24 cellular contexts compared by ENCODE assay signal in genomic region chr4:41701961-41702360, GRCh38. TPM values are rescaled to one million over a fixed set of nuclear protein-coding genes. Genes with fewer than 3 reads are reported as not detected.
DNase-seq lines count a peak whose midpoint lies in the region; FAIRE-seq and TF ChIP-seq lines count a peak whose summit lies in the region.
"Had no signal": no experiment of that assay in that cellular context is flagged by ENCODE, and none has a peak within 500 bp of the region (broad histone marks: within the 10 kb centered on the region; RNA-seq: fewer than 3 reads in every experiment).

No MANE protein-coding gene starts in this region.

- H3K79me2 ChIP-seq in OCI-LY3 (ENCODE audit: low read length), result no peaks in the 10 kb centered on the region

- H3K9me3 ChIP-seq in OCI-LY3 (ENCODE audit: insufficient read depth, low read length), result peaks cover 11% of the 10 kb centered on the region; the same call in 1 of the 2 replicates
- H3K9me3 ChIP-seq: BLaER1, Caco-2 had no signal

- TF ChIP-seq CTCF in OCI-LY3 (IDR thresholded peaks at IDR 0.05; ENCODE audit: low read depth, low read length) (no peak), bronchial epithelial cell (IDR thresholded peaks at IDR 0.05; ENCODE audit: insufficient read depth, low read length, severe bottlenecking) (no peak)

- H3K27me3 ChIP-seq in OCI-LY3 (ENCODE audit: low read depth, low read length) (no peaks in the 10 kb centered on the region), bronchial epithelial cell (ENCODE audit: control insufficient read depth, insufficient read depth, low read length) (peaks cover 3% of the 10 kb centered on the region)
- H3K27me3 ChIP-seq: BLaER1 had no signal

- H3K36me3 ChIP-seq in OCI-LY3 (replicated peaks; ENCODE audit: low read depth, low read length) (peaks cover 10% of the 10 kb centered on the region), bronchial epithelial cell (ENCODE audit: control insufficient read depth, insufficient read depth, low read length) (no peaks in the 10 kb centered on the region)
- H3K36me3 ChIP-seq: BLaER1 had no signal

- H2AFZ ChIP-seq in OCI-LY3 (ENCODE audit: low read depth, low read length), result no peak overlapping the region
- H2AFZ ChIP-seq: GM23338 had no signal

- peak; percentile 14 for DNase-seq in RKO (ENCODE audit: low spot score)
- DNase-seq in bronchial epithelial cell (ENCODE audit: low read depth), result peak; percentile 85
- no peak for DNase-seq in urothelium cell line (ENCODE audit: low spot score)
- no peak for DNase-seq in NCI-H748 (lab: John Stamatoyannopoulos, UW; ENCODE audit: unreplicated experiment)
- no peak for DNase-seq in NCI-H2107 treated with DMSO at 0.1 percent for 48 hours (lab: John Stamatoyannopoulos, UW; ENCODE audit: unreplicated experiment)
- DNase-seq in NK-92 (lab: John Stamatoyannopoulos, UW; ENCODE audit: unreplicated experiment), result no peak
- DNase-seq: Caco-2; CD4-positive, CD25-positive, alpha-beta regulatory T cell; CD8-positive, alpha-beta T cell; DMS53; DMS79 treated with DMSO at 0.1 percent for 48 hours; GF-D8; H9 had no signal

- H3K9ac ChIP-seq in OCI-LY3 (ENCODE audit: low read length), result peak overlapping the region; percentile 36; the same call in 1 of the 2 replicates
- H3K9ac ChIP-seq: BLaER1 had no signal

- peak overlapping the region; percentile 63 for H3K4me2 ChIP-seq in OCI-LY3 (ENCODE audit: low read length)
- H3K4me2 ChIP-seq: BLaER1, GM23338 had no signal

- peak overlapping the region; percentile 80 for H3K27ac ChIP-seq in OCI-LY3 (ENCODE audit: low read length)
- H3K27ac ChIP-seq: BLaER1, C4-2B had no signal

- FAIRE-seq in bronchial epithelial cell (lab: Jason Lieb, UNC) (no peak), urothelium cell line (lab: Jason Lieb, UNC) (peak; percentile 27)
- FAIRE-seq: GM12891, GM18507 had no signal

- no peaks in the 10 kb centered on the region for H4K20me1 ChIP-seq in OCI-LY3 (ENCODE audit: insufficient read depth, low read length)
- H4K20me1 ChIP-seq: BLaER1 had no signal

- H3K4me3 ChIP-seq in OCI-LY3 (ENCODE audit: low read length) (no peak overlapping the region), bronchial epithelial cell (ENCODE audit: low read depth, low read length) (no peak overlapping the region)
- H3K4me3 ChIP-seq: BLaER1, GM23338 had no signal

- peaks cover 38% of the 10 kb centered on the region for H3K4me1 ChIP-seq in OCI-LY3 (ENCODE audit: low read length)
- H3K4me1 ChIP-seq: BLaER1 had no signal

RNA-seq across cellular contexts. Expression of gene PHOX2B, which starts 46.6 kb away (rescaled TPM):
- total RNA-seq in bronchial epithelial cell, result not detected in 2 replicates
- total RNA-seq: A172; B cell; Caco-2; CD4-positive, CD25-positive, alpha-beta regulatory T cell; CD8-positive, alpha-beta T cell; Daoy; G401; GM23338; H4; H9 had no signal

Comparison
In these comparisons a context has a peak if more than half of its experiments do, and no peak if none do; other contexts are left out.
1. DNase-seq: peak in RKO (single experiment) and bronchial epithelial cell (single experiment); none in urothelium cell line (single experiment), NCI-H748 (single experiment), NCI-H2107 treated with DMSO at 0.1 percent for 48 hours (single experiment) and NK-92 (single experiment).